Comparison of ENCODE assay signal across 1 cellular context in genomic region chr3:151630938-151631417, GRCh38.
A peak's percentile ranks its signal among the peaks of the same experiment; 100 is the strongest.
TF ChIP-seq lines count a peak whose summit lies in the region.

No MANE protein-coding gene starts in this region.

TF ChIP-seq in HepG2, 621 proteins besides CTCF, POLR2A, EP300 and RAD21 (continued from another document):
- TF ChIP-seq SOX13 (IDR thresholded peaks at IDR 0.05) (no peak), SOX13 (CRISPR knock-in tag; conservative IDR thresholded peaks at IDR 0.05 in 1 of 2, IDR thresholded peaks at IDR 0.05 in 1 of 2) (peak in 1 of 2 experiments; percentile 83; a peak in 2 of 4 replicates), GZF1 (CRISPR knock-in tag; IDR thresholded peaks at IDR 0.05) (no peak), ISL2 (CRISPR knock-in tag; IDR thresholded peaks at IDR 0.05) (0 out of 2 replicates have a peak, but pooled peaks have one; percentile 48), FOXA1 (IDR thresholded peaks at IDR 0.05) (no peak), FOXA1 (CRISPR knock-in tag; IDR thresholded peaks at IDR 0.05) (0 out of 2 replicates have a peak, but pooled peaks have one; percentile 30), ZFAT (CRISPR knock-in tag; conservative IDR thresholded peaks at IDR 0.05) (no peak), SAP130 (CRISPR knock-in tag; IDR thresholded peaks at IDR 0.05; ENCODE audit: low read depth) (peak; percentile 27; the same call in 1 of the 2 replicates), TCF7 (IDR thresholded peaks at IDR 0.05; ENCODE audit: low read depth) (peak; percentile 74), RARA (CRISPR knock-in tag; IDR thresholded peaks at IDR 0.05) (peak; percentile 34; the same call in 1 of the 2 replicates), TCF7L2 (IDR thresholded peaks at IDR 0.05; ENCODE audit: low read depth, low read length) (no peak), NR2F6 (IDR thresholded peaks at IDR 0.05) (no peak), NR2F6 (CRISPR knock-in tag; IDR thresholded peaks at IDR 0.05) (no peak), MED1 (CRISPR knock-in tag; IDR thresholded peaks at IDR 0.05) (0 out of 2 replicates have a peak, but pooled peaks have one; percentile 25), LCORL (IDR thresholded peaks at IDR 0.05) (no peak), LCORL (CRISPR knock-in tag; IDR thresholded peaks at IDR 0.05) (0 out of 2 replicates have a peak, but pooled peaks have one; percentile 17), FOXK1 (CRISPR knock-in tag; IDR thresholded peaks at IDR 0.05; ENCODE audit: borderline replicate concordance, low read depth) (peak; percentile 44; the same call in 1 of the 2 replicates), REXO4 (CRISPR knock-in tag; IDR thresholded peaks at IDR 0.05; ENCODE audit: borderline replicate concordance) (no peak), FOXO1 (CRISPR knock-in tag; IDR thresholded peaks at IDR 0.05) (0 out of 2 replicates have a peak, but pooled peaks have one; percentile 14), HMG20A (CRISPR knock-in tag; IDR thresholded peaks at IDR 0.05; ENCODE audit: borderline replicate concordance) (peak; percentile 53; the same call in 1 of the 2 replicates), ZMYM4 (CRISPR knock-in tag; IDR thresholded peaks at IDR 0.05) (0 out of 2 replicates have a peak, but pooled peaks have one; percentile 23), BCL6 (CRISPR knock-in tag; IDR thresholded peaks at IDR 0.05) (peak; percentile 80), ATF4 (CRISPR knock-in tag; IDR thresholded peaks at IDR 0.05) (peak in 1 of 2 experiments; percentile 68; a peak in 2 of 4 replicates), NFIC (IDR thresholded peaks at IDR 0.05; ENCODE audit: low read length) (peak; percentile 57; the same call in 1 of the 2 replicates), AGO1 (IDR thresholded peaks at IDR 0.05; ENCODE audit: low read depth, low read length, poor library complexity, severe bottlenecking) (no peak), MIER2 (CRISPR knock-in tag; IDR thresholded peaks at IDR 0.05) (no peak), MEF2D (CRISPR knock-in tag; IDR thresholded peaks at IDR 0.05) (peak; percentile 91), ZFYVE20 (CRISPR knock-in tag; IDR thresholded peaks at IDR 0.05; ENCODE audit: borderline replicate concordance, low read depth) (no peak), SOX5 (CRISPR knock-in tag; IDR thresholded peaks at IDR 0.05; ENCODE audit: borderline replicate concordance) (peak; percentile 64; the same call in 1 of the 2 replicates), JUN (CRISPR knock-in tag; IDR thresholded peaks at IDR 0.05) (peak; percentile 23; the same call in 1 of the 2 replicates), ZNF644 (CRISPR knock-in tag; IDR thresholded peaks at IDR 0.05; ENCODE audit: low read depth) (peak; percentile 55; the same call in 1 of the 2 replicates), TEAD3 (CRISPR knock-in tag; optimal IDR thresholded peaks at IDR 0.05; ENCODE audit: borderline replicate concordance) (peak; percentile 16), ATF7-NPFF (CRISPR knock-in tag; IDR thresholded peaks at IDR 0.05; ENCODE audit: low read depth) (no peak), FOXA3 (CRISPR knock-in tag; IDR thresholded peaks at IDR 0.05) (peak; percentile 70; the same call in 1 of the 2 replicates), ZNF614 (CRISPR knock-in tag; IDR thresholded peaks at IDR 0.05; ENCODE audit: borderline replicate concordance) (no peak), KLF16 (CRISPR knock-in tag; IDR thresholded peaks at IDR 0.05) (0 out of 4 replicates have a peak, but pooled peaks of 1 of the 2 experiments have one; percentile 27), CEBPB (IDR thresholded peaks at IDR 0.05; ENCODE audit: borderline replicate concordance, low read depth, low read length) (peak; percentile 85; the same call in 1 of the 2 replicates), HDAC2 (CRISPR knock-in tag; IDR thresholded peaks at IDR 0.05) (0 out of 2 replicates have a peak, but pooled peaks have one; percentile 24), CEBPG (CRISPR knock-in tag; IDR thresholded peaks at IDR 0.05) (peak; percentile 72), THAP11 (CRISPR knock-in tag; IDR thresholded peaks at IDR 0.05) (peak; percentile 30; the same call in 1 of the 2 replicates), FOSL2 (CRISPR knock-in tag; IDR thresholded peaks at IDR 0.05) (peak; percentile 59; the same call in 1 of the 2 replicates), ATF2 (CRISPR knock-in tag; IDR thresholded peaks at IDR 0.05) (0 out of 2 replicates have a peak, but pooled peaks have one; percentile 41), GATAD2A (CRISPR knock-in tag; IDR thresholded peaks at IDR 0.05) (peak; percentile 74)
- TF ChIP-seq, protein P1, sequence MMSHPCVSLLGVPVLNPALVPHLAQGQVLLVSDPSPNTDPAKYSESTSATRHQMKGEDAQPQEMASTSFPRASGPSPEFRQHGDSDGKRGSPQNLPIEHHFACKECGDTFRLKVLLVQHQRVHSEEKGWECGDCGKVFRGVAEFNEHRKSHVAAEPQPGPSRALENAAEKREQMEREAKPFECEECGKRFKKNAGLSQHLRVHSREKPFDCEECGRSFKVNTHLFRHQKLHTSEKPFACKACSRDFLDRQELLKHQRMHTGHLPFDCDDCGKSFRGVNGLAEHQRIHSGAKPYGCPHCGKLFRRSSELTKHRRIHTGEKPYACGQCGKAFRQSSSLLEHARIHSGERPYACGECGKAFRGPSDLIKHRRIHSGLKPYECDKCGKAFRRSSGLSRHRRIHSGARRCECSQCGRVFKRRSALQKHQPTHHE (CRISPR knock-in tag; IDR thresholded peaks at IDR 0.05; ENCODE audit: borderline replicate concordance) = no peak
- TF ChIP-seq, protein P2, sequence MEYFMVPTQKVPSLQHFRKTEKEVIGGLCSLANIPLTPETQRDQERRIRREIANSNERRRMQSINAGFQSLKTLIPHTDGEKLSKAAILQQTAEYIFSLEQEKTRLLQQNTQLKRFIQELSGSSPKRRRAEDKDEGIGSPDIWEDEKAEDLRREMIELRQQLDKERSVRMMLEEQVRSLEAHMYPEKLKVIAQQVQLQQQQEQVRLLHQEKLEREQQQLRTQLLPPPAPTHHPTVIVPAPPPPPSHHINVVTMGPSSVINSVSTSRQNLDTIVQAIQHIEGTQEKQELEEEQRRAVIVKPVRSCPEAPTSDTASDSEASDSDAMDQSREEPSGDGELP (IDR thresholded peaks at IDR 0.05; ENCODE audit: borderline replicate concordance, low read depth) = peak; percentile 77
- TF ChIP-seq, protein P3, sequence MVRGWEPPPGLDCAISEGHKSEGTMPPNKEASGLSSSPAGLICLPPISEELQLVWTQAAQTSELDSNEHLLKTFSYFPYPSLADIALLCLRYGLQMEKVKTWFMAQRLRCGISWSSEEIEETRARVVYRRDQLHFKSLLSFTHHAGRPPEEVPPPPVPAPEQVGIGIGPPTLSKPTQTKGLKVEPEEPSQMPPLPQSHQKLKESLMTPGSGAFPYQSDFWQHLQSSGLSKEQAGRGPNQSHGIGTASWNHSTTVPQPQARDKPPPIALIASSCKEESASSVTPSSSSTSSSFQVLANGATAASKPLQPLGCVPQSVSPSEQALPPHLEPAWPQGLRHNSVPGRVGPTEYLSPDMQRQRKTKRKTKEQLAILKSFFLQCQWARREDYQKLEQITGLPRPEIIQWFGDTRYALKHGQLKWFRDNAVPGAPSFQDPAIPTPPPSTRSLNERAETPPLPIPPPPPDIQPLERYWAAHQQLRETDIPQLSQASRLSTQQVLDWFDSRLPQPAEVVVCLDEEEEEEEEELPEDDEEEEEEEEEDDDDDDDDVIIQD (CRISPR knock-in tag; IDR thresholded peaks at IDR 0.05; ENCODE audit: low read depth) = peak; percentile 15; the same call in 1 of the 2 replicates
- TF ChIP-seq, protein P4, sequence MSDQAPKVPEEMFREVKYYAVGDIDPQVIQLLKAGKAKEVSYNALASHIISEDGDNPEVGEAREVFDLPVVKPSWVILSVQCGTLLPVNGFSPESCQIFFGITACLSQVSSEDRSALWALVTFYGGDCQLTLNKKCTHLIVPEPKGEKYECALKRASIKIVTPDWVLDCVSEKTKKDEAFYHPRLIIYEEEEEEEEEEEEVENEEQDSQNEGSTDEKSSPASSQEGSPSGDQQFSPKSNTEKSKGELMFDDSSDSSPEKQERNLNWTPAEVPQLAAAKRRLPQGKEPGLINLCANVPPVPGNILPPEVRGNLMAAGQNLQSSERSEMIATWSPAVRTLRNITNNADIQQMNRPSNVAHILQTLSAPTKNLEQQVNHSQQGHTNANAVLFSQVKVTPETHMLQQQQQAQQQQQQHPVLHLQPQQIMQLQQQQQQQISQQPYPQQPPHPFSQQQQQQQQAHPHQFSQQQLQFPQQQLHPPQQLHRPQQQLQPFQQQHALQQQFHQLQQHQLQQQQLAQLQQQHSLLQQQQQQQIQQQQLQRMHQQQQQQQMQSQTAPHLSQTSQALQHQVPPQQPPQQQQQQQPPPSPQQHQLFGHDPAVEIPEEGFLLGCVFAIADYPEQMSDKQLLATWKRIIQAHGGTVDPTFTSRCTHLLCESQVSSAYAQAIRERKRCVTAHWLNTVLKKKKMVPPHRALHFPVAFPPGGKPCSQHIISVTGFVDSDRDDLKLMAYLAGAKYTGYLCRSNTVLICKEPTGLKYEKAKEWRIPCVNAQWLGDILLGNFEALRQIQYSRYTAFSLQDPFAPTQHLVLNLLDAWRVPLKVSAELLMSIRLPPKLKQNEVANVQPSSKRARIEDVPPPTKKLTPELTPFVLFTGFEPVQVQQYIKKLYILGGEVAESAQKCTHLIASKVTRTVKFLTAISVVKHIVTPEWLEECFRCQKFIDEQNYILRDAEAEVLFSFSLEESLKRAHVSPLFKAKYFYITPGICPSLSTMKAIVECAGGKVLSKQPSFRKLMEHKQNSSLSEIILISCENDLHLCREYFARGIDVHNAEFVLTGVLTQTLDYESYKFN (CRISPR knock-in tag; conservative IDR thresholded peaks at IDR 0.05) = peak; percentile 47
- TF ChIP-seq, protein P5, sequence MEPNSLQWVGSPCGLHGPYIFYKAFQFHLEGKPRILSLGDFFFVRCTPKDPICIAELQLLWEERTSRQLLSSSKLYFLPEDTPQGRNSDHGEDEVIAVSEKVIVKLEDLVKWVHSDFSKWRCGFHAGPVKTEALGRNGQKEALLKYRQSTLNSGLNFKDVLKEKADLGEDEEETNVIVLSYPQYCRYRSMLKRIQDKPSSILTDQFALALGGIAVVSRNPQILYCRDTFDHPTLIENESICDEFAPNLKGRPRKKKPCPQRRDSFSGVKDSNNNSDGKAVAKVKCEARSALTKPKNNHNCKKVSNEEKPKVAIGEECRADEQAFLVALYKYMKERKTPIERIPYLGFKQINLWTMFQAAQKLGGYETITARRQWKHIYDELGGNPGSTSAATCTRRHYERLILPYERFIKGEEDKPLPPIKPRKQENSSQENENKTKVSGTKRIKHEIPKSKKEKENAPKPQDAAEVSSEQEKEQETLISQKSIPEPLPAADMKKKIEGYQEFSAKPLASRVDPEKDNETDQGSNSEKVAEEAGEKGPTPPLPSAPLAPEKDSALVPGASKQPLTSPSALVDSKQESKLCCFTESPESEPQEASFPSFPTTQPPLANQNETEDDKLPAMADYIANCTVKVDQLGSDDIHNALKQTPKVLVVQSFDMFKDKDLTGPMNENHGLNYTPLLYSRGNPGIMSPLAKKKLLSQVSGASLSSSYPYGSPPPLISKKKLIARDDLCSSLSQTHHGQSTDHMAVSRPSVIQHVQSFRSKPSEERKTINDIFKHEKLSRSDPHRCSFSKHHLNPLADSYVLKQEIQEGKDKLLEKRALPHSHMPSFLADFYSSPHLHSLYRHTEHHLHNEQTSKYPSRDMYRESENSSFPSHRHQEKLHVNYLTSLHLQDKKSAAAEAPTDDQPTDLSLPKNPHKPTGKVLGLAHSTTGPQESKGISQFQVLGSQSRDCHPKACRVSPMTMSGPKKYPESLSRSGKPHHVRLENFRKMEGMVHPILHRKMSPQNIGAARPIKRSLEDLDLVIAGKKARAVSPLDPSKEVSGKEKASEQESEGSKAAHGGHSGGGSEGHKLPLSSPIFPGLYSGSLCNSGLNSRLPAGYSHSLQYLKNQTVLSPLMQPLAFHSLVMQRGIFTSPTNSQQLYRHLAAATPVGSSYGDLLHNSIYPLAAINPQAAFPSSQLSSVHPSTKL (CRISPR knock-in tag; IDR thresholded peaks at IDR 0.05) = peak; percentile 82
